In genomic region chr17:81523139-81524062, GRCh38 we compare ENCODE assay signal across 9 cellular contexts. TPM values are rescaled to one million over a fixed set of nuclear protein-coding genes. Genes with fewer than 3 reads are reported as not detected.
DNase-seq lines count a peak whose midpoint lies in the region; ATAC-seq, FAIRE-seq and TF ChIP-seq lines count a peak whose summit lies in the region.
"Had no signal": no experiment of that assay in that cellular context is flagged by ENCODE, and none has a peak within 500 bp of the region (broad histone marks: within the 10 kb centered on the region; RNA-seq: fewer than 3 reads in every experiment).

No MANE protein-coding gene starts in this region.

- peak overlapping the region; percentile 71; the same call in 1 of the 2 replicates for H3K18ac ChIP-seq in H1 (ENCODE audit: extremely low read depth, low read length)
- peak overlapping the region; percentile 91 for H3K18ac ChIP-seq in neuronal stem cell (ENCODE audit: low read length)
- H3K18ac ChIP-seq in trophoblast cell (ENCODE audit: low read length) = no peak overlapping the region

- H3K27me3 ChIP-seq in GM06990 (replicated peaks; ENCODE audit: control insufficient read depth, insufficient read depth, low read length) = no peaks in the 10 kb centered on the region
- peaks cover 0 to 34% (median 21%) of the 10 kb centered on the region in 4 experiments; a peak in 5 of 7 replicates for H3K27me3 ChIP-seq in H1 (replicated peaks in 1 of 4; ENCODE audit: control insufficient read depth in 3 of 4, extremely low read depth in 1 of 4, insufficient read depth in 3 of 4, low read length in 3 of 4)
- peaks cover 10 to 31% (median 12%) of the 10 kb centered on the region in 3 experiments for H3K27me3 ChIP-seq in neuronal stem cell (ENCODE audit: control insufficient read depth in 3 of 3, insufficient read depth in 3 of 3, low read depth in 1 of 3, low read length in 3 of 3)
- no peaks in the 10 kb centered on the region for H3K27me3 ChIP-seq in trophoblast cell (ENCODE audit: insufficient read depth, low read length)

- H4K5ac ChIP-seq in H1 (ENCODE audit: insufficient read length, low read depth, low read length) = no peak overlapping the region

- peak overlapping the region; percentile 8; the same call in 1 of the 2 replicates for H2BK15ac ChIP-seq in H1 (ENCODE audit: low read length)
- peak overlapping the region; percentile 98 for H2BK15ac ChIP-seq in neuronal stem cell (ENCODE audit: low read length)

- H3K9ac ChIP-seq in H1 (replicated peaks in 1 of 4; ENCODE audit: extremely low read depth in 1 of 4, low read depth in 3 of 4, low read length in 3 of 4) (no peak overlapping the region), neuronal stem cell (ENCODE audit: low read depth, low read length, poor library complexity) (peak overlapping the region; percentile 77), trophoblast cell (ENCODE audit: low read length) (no peak overlapping the region)

- H3K4me2 ChIP-seq in H1 (ENCODE audit: insufficient read depth in 1 of 2, low read depth in 2 of 2, low read length in 2 of 2) (peak overlapping the region; percentile 24 to 43; a peak in 3 of 4 replicates), neuronal stem cell (ENCODE audit: insufficient read depth, low read length, poor library complexity, severe bottlenecking) (peak overlapping the region; percentile 33), trophoblast cell (ENCODE audit: low read length) (no peak overlapping the region)

- FAIRE-seq in H1 (lab: Jason Lieb, UNC) = no peak

- H2BK5ac ChIP-seq in H1 (ENCODE audit: low read depth, low read length) (no peak overlapping the region), neuronal stem cell (ENCODE audit: low read length) (peak overlapping the region; percentile 33), trophoblast cell (ENCODE audit: low read depth, low read length, poor library complexity) (no peak overlapping the region)

- no peak overlapping the region for H3K56ac ChIP-seq in H1 (replicated peaks; ENCODE audit: insufficient read length, low read depth, low read length)

- H3K79me1 ChIP-seq in H1 (ENCODE audit: low read depth, low read length) = no peaks in the 10 kb centered on the region
- H3K79me1 ChIP-seq in neuronal stem cell (ENCODE audit: low read depth, low read length) = peaks cover 5% of the 10 kb centered on the region
- H3K79me1 ChIP-seq in trophoblast cell (ENCODE audit: low read length) = peaks cover 4% of the 10 kb centered on the region

- H3K27ac ChIP-seq in H1 (ENCODE audit: low read depth, low read length) = no peak overlapping the region
- H3K27ac ChIP-seq in neuronal stem cell (replicated peaks; ENCODE audit: low read length) = no peak overlapping the region
- H3K27ac ChIP-seq in trophoblast cell (ENCODE audit: low read depth, low read length) = no peak overlapping the region

- no peak for TF ChIP-seq POLR2A in H1 (IDR thresholded peaks at IDR 0.05; ENCODE audit: control extremely low read depth in 1 of 2, low read depth in 2 of 2, low read length in 2 of 2)

- no peak overlapping the region for H2AFZ ChIP-seq in H1 (ENCODE audit: low read length)
- H2AFZ ChIP-seq in neuronal stem cell (ENCODE audit: low read length) = peak overlapping the region; percentile 68
- H2AFZ ChIP-seq in trophoblast cell (ENCODE audit: insufficient read depth, low read length, poor library complexity) = no peak overlapping the region

- DNase-seq in GM06990 (ENCODE audit: extremely low read depth, insufficient read length) (no peak), NCI-H2171 (lab: John Stamatoyannopoulos, UW) (peak; percentile 59), H1 (ENCODE audit: low read depth in 1 of 2, low spot score in 2 of 2) (peak in 1 of 2 experiments; percentile 74), neuronal stem cell (ENCODE audit: low spot score) (peak; percentile 70), trophoblast cell (no peak)
- DNase-seq: effector memory CD4-positive, alpha-beta T cell had no signal

- 62% methylated on average over 26 of the region's 30 CpGs; no CpG with 5 or more reads in 1 of the 2 experiments for WGBS in H1 (ENCODE audit: extremely low coverage in 1 of 2, insufficient coverage in 1 of 2, insufficient read length in 1 of 2, insufficient replicate concordance in 2 of 2, low coverage in 1 of 2, low lambda C conversion rate in 2 of 2, missing lambda C conversion rate in 1 of 2), 2 experiments
- no CpG with 5 or more reads among the region's 30 CpGs for WGBS in neuronal stem cell (ENCODE audit: extremely low coverage in 2 of 2, insufficient read length in 2 of 2, insufficient replicate concordance in 1 of 2), 2 donors
- no CpG with 5 or more reads among the region's 30 CpGs for WGBS in trophoblast cell (ENCODE audit: extremely low coverage, insufficient coverage, insufficient read length)

- H4K8ac ChIP-seq in H1 (ENCODE audit: extremely low read depth, insufficient read depth, low read length) (no peak overlapping the region), neuronal stem cell (ENCODE audit: low read depth, low read length) (no peak overlapping the region), trophoblast cell (ENCODE audit: low read depth, low read length) (no peak overlapping the region)

- H2BK120ac ChIP-seq in H1 (replicated peaks; ENCODE audit: low read depth, low read length) = no peak overlapping the region
- H2BK120ac ChIP-seq in neuronal stem cell (ENCODE audit: low read depth, low read length) = no peak overlapping the region
- no peak overlapping the region for H2BK120ac ChIP-seq in trophoblast cell (ENCODE audit: insufficient read depth, low read length, poor library complexity)

- H3K23me2 ChIP-seq in H1 (ENCODE audit: low read depth, low read length) = peaks cover 14% of the 10 kb centered on the region; the same call in 1 of the 2 replicates

- no peak overlapping the region for H4K12ac ChIP-seq in trophoblast cell (ENCODE audit: low read depth, low read length)

- no peaks in the 10 kb centered on the region for H3K36me3 ChIP-seq in GM06990 (ENCODE audit: control insufficient read depth, insufficient read depth, low read length)
- H3K36me3 ChIP-seq in H1 (ENCODE audit: control insufficient read depth in 2 of 4, insufficient read depth in 4 of 4, low read length in 3 of 4) = no peaks in the 10 kb centered on the region
- no peaks in the 10 kb centered on the region for H3K36me3 ChIP-seq in neuronal stem cell (replicated peaks in 1 of 2; ENCODE audit: control insufficient read depth in 2 of 2, insufficient read depth in 2 of 2, low read length in 2 of 2)
- H3K36me3 ChIP-seq in trophoblast cell (ENCODE audit: control insufficient read depth in 1 of 2, insufficient read depth in 2 of 2, low read length in 2 of 2) = no peaks in the 10 kb centered on the region

- H2BK12ac ChIP-seq in H1 (ENCODE audit: low read depth, low read length) (peak overlapping the region; percentile 71; the same call in 1 of the 2 replicates), neuronal stem cell (ENCODE audit: low read length) (peak overlapping the region; percentile 58), trophoblast cell (ENCODE audit: low read length) (no peak overlapping the region)

- no peaks in the 10 kb centered on the region for H3K9me3 ChIP-seq in H1 (ENCODE audit: insufficient read depth in 2 of 2, low read depth in 1 of 2, low read length in 1 of 2)
- H3K9me3 ChIP-seq in neuronal stem cell (replicated peaks in 1 of 2; ENCODE audit: control insufficient read depth in 2 of 2, insufficient read depth in 1 of 2, low read depth in 1 of 2, low read length in 2 of 2) = no peaks in the 10 kb centered on the region
- H3K9me3 ChIP-seq in trophoblast cell (ENCODE audit: insufficient read depth, low read depth, low read length) = no peaks in the 10 kb centered on the region

- TF ChIP-seq CTCF in GM06990 (IDR thresholded peaks at IDR 0.05; ENCODE audit: insufficient read depth, low read length, poor library complexity, severe bottlenecking) = peak; percentile 36
- peak; percentile 53 to 80 (median 67) for TF ChIP-seq CTCF in H1 (IDR thresholded peaks at IDR 0.05; ENCODE audit: control extremely low read depth in 1 of 3, insufficient read depth in 1 of 3, low read depth in 1 of 3, low read length in 3 of 3)

- ATAC-seq in GM18519 (IDR thresholded peaks at IDR 0.05; ENCODE audit: low FRiP score, unreplicated experiment) = no peak
- no peak for ATAC-seq in HG02588 (IDR thresholded peaks at IDR 0.05; ENCODE audit: unreplicated experiment)
- ATAC-seq in GM18861 (IDR thresholded peaks at IDR 0.05; ENCODE audit: unreplicated experiment) = no peak

- H4K20me1 ChIP-seq in H1 (replicated peaks in 1 of 2; ENCODE audit: control insufficient read depth in 1 of 2, insufficient read depth in 2 of 2, low read length in 2 of 2) = peaks cover 2 to 4% of the 10 kb centered on the region in 2 experiments

- CTCF ChIA-PET in H1 (lab: Charles Lee; ENCODE audit: partially characterized antibody) = interaction anchor here (0.6 to 2.5 kb wide), 29 partner anchors 10 to 402 kb away, joined by 3 to 13 read pairs (median 5); partner anchors contain the start of gene BAHCC1

- POLR2A ChIA-PET in H1 (lab: Charles Lee; ENCODE audit: partially characterized antibody) = interaction anchor here (1.0 to 30.5 kb wide), 6 partner anchors 11 to 273 kb away, joined by 3 to 1004 read pairs (median 4); partner anchors contain the start of gene ACTG1

- H3K14ac ChIP-seq in H1 (ENCODE audit: insufficient read length) (no peak overlapping the region), neuronal stem cell (ENCODE audit: low read length) (peak overlapping the region; percentile 91), trophoblast cell (ENCODE audit: low read length) (no peak overlapping the region)

- TF ChIP-seq EP300 in H1 (IDR thresholded peaks at IDR 0.05; ENCODE audit: borderline replicate concordance in 1 of 2, low read depth in 2 of 2, low read length in 2 of 2) = no peak

- H3K23ac ChIP-seq in H1 (ENCODE audit: insufficient read length) (no peak overlapping the region), neuronal stem cell (ENCODE audit: low read depth, low read length, poor library complexity) (peak overlapping the region; percentile 80), trophoblast cell (ENCODE audit: low read length) (no peak overlapping the region)

- peak overlapping the region; percentile 80; the same call in 1 of the 2 replicates for H2BK20ac ChIP-seq in H1 (ENCODE audit: low read length)

- TF ChIP-seq RAD21 in H1 (IDR thresholded peaks at IDR 0.05 in 1 of 2, conservative IDR thresholded peaks at IDR 0.05 in 1 of 2; ENCODE audit: low read depth in 2 of 2, low read length in 2 of 2) = peak; percentile 48 to 62; a peak in 3 of 4 replicates

- H3K4me1 ChIP-seq in H1 (replicated peaks in 1 of 4; ENCODE audit: control insufficient read depth in 3 of 4, insufficient read depth in 4 of 4, low read length in 3 of 4) = peaks cover 0 to 34% (median 17%) of the 10 kb centered on the region in 4 experiments; a peak in 6 of 7 replicates
- H3K4me1 ChIP-seq in neuronal stem cell (ENCODE audit: control insufficient read depth in 2 of 2, insufficient read depth in 1 of 2, low read depth in 1 of 2, low read length in 2 of 2) = peaks cover 22 to 29% of the 10 kb centered on the region in 2 donors
- H3K4me1 ChIP-seq in trophoblast cell (ENCODE audit: control insufficient read depth in 1 of 2, insufficient read depth in 2 of 2, low read length in 2 of 2) = peaks cover 12 to 19% of the 10 kb centered on the region in 2 experiments

- H3K4ac ChIP-seq in H1 (replicated peaks; ENCODE audit: insufficient read length, low read depth, low read length) (no peak overlapping the region), neuronal stem cell (ENCODE audit: low read length) (peak overlapping the region; percentile 76), trophoblast cell (ENCODE audit: low read depth, low read length) (no peak overlapping the region)

- H3K79me2 ChIP-seq in H1 (ENCODE audit: control insufficient read depth in 1 of 2, insufficient read depth in 2 of 2, low read length in 2 of 2) = no peaks in the 10 kb centered on the region
- peaks cover 2% of the 10 kb centered on the region for H3K79me2 ChIP-seq in trophoblast cell (ENCODE audit: control insufficient read depth, insufficient read depth, low read length, poor library complexity)

- H2AK5ac ChIP-seq in H1 (ENCODE audit: low read depth, low read length) (no peak overlapping the region), neuronal stem cell (ENCODE audit: low read depth, low read length) (peak overlapping the region; percentile 99), trophoblast cell (ENCODE audit: low read length) (no peak overlapping the region)

- peak overlapping the region; percentile 84 for H4K91ac ChIP-seq in H1 (replicated peaks; ENCODE audit: insufficient read length, low read length)
- H4K91ac ChIP-seq in neuronal stem cell (ENCODE audit: low read depth, low read length, poor library complexity) = no peak overlapping the region
- H4K91ac ChIP-seq in trophoblast cell (ENCODE audit: low read depth, low read length) = no peak overlapping the region

- H3K4me3 ChIP-seq in GM06990 (replicated peaks; ENCODE audit: low read depth, low read length) (no peak overlapping the region), H1 (ENCODE audit: extremely low read depth in 1 of 4, insufficient read depth in 2 of 4, low read depth in 3 of 4, low read length in 4 of 4) (peak overlapping the region in 1 of 4 experiments; percentile 18; a peak in 1 of 8 replicates), neuronal stem cell (ENCODE audit: low read length in 2 of 2) (peak overlapping the region in 1 of 2 donors; percentile 51), trophoblast cell (ENCODE audit: low read depth, low read length) (no peak overlapping the region)

RNA-seq across cellular contexts. Expression of gene FSCN2, which starts 4.8 kb away (rescaled TPM):
- total RNA-seq in H1 (2021; fragmentation: NEBNext Ultra II Directional; extraction: Animal tissue kit (Norgen Biotek cat#: 25700)) = 0.30 TPM in 1 of 2 replicates, not detected in the other
- polyA plus RNA-seq in H1 (2011; rRNA removed) = 0.18 and 0.44 TPM in 2 replicates
- polyA plus RNA-seq in H1 (2011; cell fraction: cytosol; rRNA removed) = 0.14 TPM
- polyA plus RNA-seq in H1 (2011; cell fraction: nucleus; rRNA removed) = 0.88 TPM
- polyA plus RNA-seq in H1 (2012, experiment 1 of 2) = 0.12 to 0.43 TPM (median 0.30 TPM) in 4 replicates
- polyA plus RNA-seq in H1 (2012, experiment 2 of 2) = 0.28 TPM
- not detected for polyA plus RNA-seq in H1 (2013, experiment 1 of 2)
- polyA plus RNA-seq in H1 (2013, experiment 2 of 2) = 0.07 TPM
- polyA minus RNA-seq in H1 (2011; rRNA and poly(A)+ RNA removed) = 0.09 and 0.10 TPM in 2 replicates
- not detected for polyA minus RNA-seq in H1 (2011; cell fraction: cytosol; rRNA and poly(A)+ RNA removed)
- polyA minus RNA-seq in H1 (2011; cell fraction: nucleus; rRNA and poly(A)+ RNA removed) = 0.90 TPM
- polyA plus RNA-seq in neuronal stem cell (2013, experiment 1 of 2) = 0.20 TPM
- 0.25 TPM for polyA plus RNA-seq in neuronal stem cell (2013, experiment 2 of 2)
- 0.42 and 0.76 TPM in 2 replicates for polyA plus RNA-seq in trophoblast cell (2013)

RNA-seq across cellular contexts. Expression of gene ACTG1, which starts 10.8 kb away (rescaled TPM):
- total RNA-seq in H1 (2021; fragmentation: NEBNext Ultra II Directional; extraction: Animal tissue kit (Norgen Biotek cat#: 25700)) = 3,535 and 3,691 TPM in 2 replicates
- 5,010 and 7,420 TPM in 2 replicates for polyA plus RNA-seq in H1 (2011; rRNA removed)
- polyA plus RNA-seq in H1 (2011; cell fraction: cytosol; rRNA removed) = 3,868 TPM
- 4,694 TPM for polyA plus RNA-seq in H1 (2011; cell fraction: nucleus; rRNA removed)
- 3,170 to 3,474 TPM (median 3,377 TPM) in 4 replicates for polyA plus RNA-seq in H1 (2012, experiment 1 of 2)
- 3,649 TPM for polyA plus RNA-seq in H1 (2012, experiment 2 of 2)
- polyA plus RNA-seq in H1 (2013, experiment 1 of 2) = 4,243 TPM
- 4,284 TPM for polyA plus RNA-seq in H1 (2013, experiment 2 of 2)
- 1,111 and 1,306 TPM in 2 replicates for polyA minus RNA-seq in H1 (2011; rRNA and poly(A)+ RNA removed)
- 1,521 TPM for polyA minus RNA-seq in H1 (2011; cell fraction: cytosol; rRNA and poly(A)+ RNA removed)
- 1,666 TPM for polyA minus RNA-seq in H1 (2011; cell fraction: nucleus; rRNA and poly(A)+ RNA removed)
- 5,937 TPM for polyA plus RNA-seq in neuronal stem cell (2013, experiment 1 of 2)
- polyA plus RNA-seq in neuronal stem cell (2013, experiment 2 of 2) = 5,622 TPM
- polyA plus RNA-seq in trophoblast cell (2013) = 7,950 and 8,000 TPM in 2 replicates

RNA-seq across cellular contexts. Expression of gene FAAP100, which starts 28.8 kb away (rescaled TPM):
- total RNA-seq in H1 (2021; fragmentation: NEBNext Ultra II Directional; extraction: Animal tissue kit (Norgen Biotek cat#: 25700)) = 37.9 and 41.8 TPM in 2 replicates
- 23.2 and 33.1 TPM in 2 replicates for polyA plus RNA-seq in H1 (2011; rRNA removed)
- 28.9 TPM for polyA plus RNA-seq in H1 (2011; cell fraction: cytosol; rRNA removed)
- 69.4 TPM for polyA plus RNA-seq in H1 (2011; cell fraction: nucleus; rRNA removed)
- polyA plus RNA-seq in H1 (2012, experiment 1 of 2) = 17.1 to 31.4 TPM (median 28.6 TPM) in 4 replicates
- 25.6 TPM for polyA plus RNA-seq in H1 (2012, experiment 2 of 2)
- 16.0 TPM for polyA plus RNA-seq in H1 (2013, experiment 1 of 2)
- polyA plus RNA-seq in H1 (2013, experiment 2 of 2) = 16.3 TPM
- polyA minus RNA-seq in H1 (2011; rRNA and poly(A)+ RNA removed) = 13.3 and 19.4 TPM in 2 replicates
- polyA minus RNA-seq in H1 (2011; cell fraction: cytosol; rRNA and poly(A)+ RNA removed) = 18.1 TPM
- polyA minus RNA-seq in H1 (2011; cell fraction: nucleus; rRNA and poly(A)+ RNA removed) = 33.6 TPM
- polyA plus RNA-seq in neuronal stem cell (2013, experiment 1 of 2) = 11.8 TPM
- polyA plus RNA-seq in neuronal stem cell (2013, experiment 2 of 2) = 12.1 TPM
- 11.4 and 11.6 TPM in 2 replicates for polyA plus RNA-seq in trophoblast cell (2013)

Comparison
In these comparisons a context has a peak if more than half of its experiments do, and no peak if none do; other contexts are left out.
1. DNase-seq: peak in NCI-H2171 (single experiment) and neuronal stem cell (single experiment); none in GM06990 (single experiment) and trophoblast cell (0 of 2).